ENCODE assay signal across 22 cellular contexts in the genomic region with DNA sequence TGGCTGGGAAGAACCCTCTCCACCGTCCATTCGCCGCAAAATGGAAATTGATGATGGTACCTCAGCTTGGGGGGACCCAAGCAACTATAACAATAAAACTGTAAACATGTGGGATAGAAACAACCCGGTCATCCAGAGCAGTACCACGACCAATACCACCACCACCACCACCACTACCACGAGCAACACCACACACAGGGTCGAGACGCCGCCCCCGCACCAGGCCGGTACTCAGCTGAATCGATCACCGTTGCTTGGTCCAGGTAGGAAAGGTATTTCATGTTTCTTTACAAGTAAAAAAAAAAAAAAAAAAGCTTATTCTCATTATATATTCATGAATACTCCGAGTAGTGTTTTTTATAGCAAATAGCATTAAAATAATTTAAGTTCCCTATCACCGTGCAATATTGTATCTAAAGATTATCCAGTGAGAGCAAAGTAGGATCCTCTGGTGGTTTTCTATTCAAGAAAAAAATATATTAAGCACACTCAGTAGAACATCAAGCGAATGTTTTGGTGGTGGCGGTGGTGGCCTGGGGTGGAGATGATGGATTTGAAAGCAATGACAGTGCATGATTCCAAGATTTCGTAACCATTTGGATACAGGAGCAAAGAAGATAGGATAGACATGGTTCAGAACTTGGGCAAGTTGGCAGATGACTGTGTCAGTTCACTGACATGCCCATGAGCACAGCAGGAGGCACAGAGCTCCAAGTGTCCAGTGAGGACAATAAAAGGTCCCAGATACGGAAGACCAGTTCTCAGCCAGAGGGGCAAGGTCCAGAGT.
A peak's percentile ranks its signal among the peaks of the same experiment; 100 is the strongest.
DNase-seq lines count a peak whose midpoint lies in the region; ATAC-seq and TF ChIP-seq lines count a peak whose summit lies in the region.
"Had no signal": no experiment of that assay in that cellular context is flagged by ENCODE, and none has a peak within 500 bp of the region (broad histone marks: within the 10 kb centered on the region; RNA-seq: fewer than 3 reads in every experiment).

No MANE protein-coding gene starts in this region.

- 86% methylated on average over 19 of the region's 19 CpGs for WGBS in esophagus muscularis mucosa

- DNase-seq in activated T-cell treated with anti-CD3 and anti-CD28 coated beads, Interleukin-2, amount 50 U/mL, for 24 hours: no peak
- DNase-seq in activated T-cell treated with anti-CD3 and anti-CD28 coated beads, Interleukin-2, amount 50 U/mL, for 1 hour: no peak
- DNase-seq in CD8-positive, alpha-beta memory T cell: no peak
- DNase-seq in esophagus muscularis mucosa (ENCODE audit: extremely low spot score) (peak; percentile 17), A673 (ENCODE audit: low spot score) (no peak), substantia nigra (lab: John Stamatoyannopoulos, UW) (no peak)
- DNase-seq in activated CD8-positive, alpha-beta T cell treated with anti-CD3 and anti-CD28 coated beads, Interleukin-2, amount 10 ng/mL, durations not matched to agents 7 days and 5 days: no peak
- DNase-seq: AML-193, DMS 273 treated with DMSO at 0.1 percent for 48 hours, DMS79 treated with DMSO at 0.1 percent for 48 hours, H7, Kasumi-1, NCI-H1417, NCI-H187, NCI-H446 treated with DMSO at 0.1 percent for 48 hours, NCI-H526 treated with DMSO at 0.1 percent for 48 hours, SHP77 had no signal

- no peak for TF ChIP-seq EP300 in esophagus muscularis mucosa (IDR thresholded peaks at IDR 0.05)

- H3K36me3 ChIP-seq in CD8-positive, alpha-beta memory T cell (ENCODE audit: insufficient read depth, low read length): peaks cover 38% of the 10 kb centered on the region
- peaks cover 17 to 69% (median 54%) of the 10 kb centered on the region in 4 donors for H3K36me3 ChIP-seq in esophagus muscularis mucosa
- peaks cover 33 to 46% (median 38%) of the 10 kb centered on the region in 3 donors for H3K36me3 ChIP-seq in skeletal muscle tissue (ENCODE audit: control insufficient read depth in 3 of 3, insufficient read depth in 3 of 3, low read length in 3 of 3)
- peaks cover 22% of the 10 kb centered on the region for H3K36me3 ChIP-seq in A673 (ENCODE audit: insufficient read depth, low read length, poor library complexity, severe bottlenecking)

- no peaks in the 10 kb centered on the region for H3K27me3 Mint-ChIP-seq in activated T-cell treated with anti-CD3 and anti-CD28 coated beads, Interleukin-2, amount 50 U/mL, for 24 hours
- H3K27me3 Mint-ChIP-seq in CD8-positive, alpha-beta memory T cell: peaks cover 0 to 8% of the 10 kb centered on the region in 2 donors
- no peaks in the 10 kb centered on the region for H3K27me3 Mint-ChIP-seq in activated CD8-positive, alpha-beta T cell treated with anti-CD3 and anti-CD28 coated beads, Interleukin-2, amount 10 ng/mL, durations not matched to agents 7 days and 5 days (ENCODE audit: low read depth)

- peaks cover 6% of the 10 kb centered on the region for H3K4me1 ChIP-seq in CD8-positive, alpha-beta memory T cell (ENCODE audit: insufficient read depth, low read length)
- H3K4me1 ChIP-seq in esophagus muscularis mucosa (peaks cover 5 to 27% (median 11%) of the 10 kb centered on the region in 4 donors), skeletal muscle tissue (ENCODE audit: control insufficient read depth in 3 of 3, insufficient read depth in 3 of 3, low read length in 3 of 3) (peaks cover 14 to 27% (median 25%) of the 10 kb centered on the region in 3 donors), A673 (ENCODE audit: insufficient read depth, low read length, poor library complexity, severe bottlenecking) (peaks cover 16% of the 10 kb centered on the region)

- no peak for ATAC-seq in activated CD8-positive, alpha-beta T cell treated with anti-CD3 and anti-CD28 coated beads, Interleukin-2, amount 10 ng/mL, durations not matched to agents 7 days and 5 days
- ATAC-seq: GM12878 had no signal

- no peak overlapping the region for H3K4me3 ChIP-seq in CD8-positive, alpha-beta memory T cell (ENCODE audit: low read length)
- no peak overlapping the region for H3K4me3 ChIP-seq in esophagus muscularis mucosa
- no peak overlapping the region for H3K4me3 ChIP-seq in skeletal muscle tissue (ENCODE audit: low read length in 3 of 3)
- H3K4me3 ChIP-seq in A673 (ENCODE audit: low read depth, low read length, poor library complexity, severe bottlenecking): no peak overlapping the region
- H3K4me3 ChIP-seq: GM12878, SK-N-MC had no signal

- TF ChIP-seq POLR2A in esophagus muscularis mucosa (IDR thresholded peaks at IDR 0.05; ENCODE audit: low read depth): no peak

- no TSS peak for BruUV-seq in A673 (replicated peaks; lab: Mats Ljungman, UMichigan)

- H3K27ac ChIP-seq in CD8-positive, alpha-beta memory T cell (ENCODE audit: low read depth, low read length): no peak overlapping the region
- no peak overlapping the region for H3K27ac ChIP-seq in esophagus muscularis mucosa (replicated peaks in 1 of 4)
- H3K27ac ChIP-seq in skeletal muscle tissue (ENCODE audit: low read depth, low read length): peak overlapping the region; percentile 10
- H3K27ac ChIP-seq in A673 (ENCODE audit: low read depth, low read length, poor library complexity, severe bottlenecking): no peak overlapping the region
- H3K27ac ChIP-seq in substantia nigra (ENCODE audit: low read depth, low read length, poor library complexity, severe bottlenecking): no peak overlapping the region
- H3K27ac ChIP-seq: 22Rv1, C4-2B, SK-N-MC had no signal

- H3K9ac ChIP-seq in skeletal muscle tissue (ENCODE audit: low read depth in 1 of 3, low read length in 3 of 3): no peak overlapping the region

- H3K9me3 Mint-ChIP-seq in activated T-cell treated with anti-CD3 and anti-CD28 coated beads, Interleukin-2, amount 50 U/mL, for 24 hours: no peaks in the 10 kb centered on the region
- no peaks in the 10 kb centered on the region for H3K9me3 Mint-ChIP-seq in CD8-positive, alpha-beta memory T cell
- H3K9me3 Mint-ChIP-seq in activated CD8-positive, alpha-beta T cell treated with anti-CD3 and anti-CD28 coated beads, Interleukin-2, amount 10 ng/mL, durations not matched to agents 7 days and 5 days (ENCODE audit: insufficient read depth): no peaks in the 10 kb centered on the region

- TF ChIP-seq CTCF in esophagus muscularis mucosa (IDR thresholded peaks at IDR 0.05): no peak
- no peak for TF ChIP-seq CTCF in A673 (conservative IDR thresholded peaks at IDR 0.05; ENCODE audit: low read depth, low read length)

- H3K36me3 Mint-ChIP-seq in activated T-cell treated with anti-CD3 and anti-CD28 coated beads, Interleukin-2, amount 50 U/mL, for 24 hours (ENCODE audit: low read depth): peaks cover 63% of the 10 kb centered on the region
- H3K36me3 Mint-ChIP-seq in CD8-positive, alpha-beta memory T cell: peaks cover 11 to 79% (median 29%) of the 10 kb centered on the region in 3 donors
- peaks cover 32% of the 10 kb centered on the region for H3K36me3 Mint-ChIP-seq in activated CD8-positive, alpha-beta T cell treated with anti-CD3 and anti-CD28 coated beads, Interleukin-2, amount 10 ng/mL, durations not matched to agents 7 days and 5 days (ENCODE audit: low read depth)

- POLR2A ChIA-PET in CD8-positive, alpha-beta memory T cell (lab: Charles Lee): no interaction called here
- POLR2A ChIA-PET in A673 (lab: Charles Lee; ENCODE audit: low non-redundant PET): no interaction called here
- POLR2A ChIA-PET in activated CD8-positive, alpha-beta T cell treated with anti-CD3 and anti-CD28 coated beads, Interleukin-2, amount 10 ng/mL, durations not matched to agents 7 days and 5 days (lab: Charles Lee): interaction anchor here (0.6 kb wide), 1 partner anchor 1002 kb away, joined by 3 read pairs; no protein-coding TSS in a partner anchor

- peaks cover 22% of the 10 kb centered on the region for H3K4me1 Mint-ChIP-seq in activated T-cell treated with anti-CD3 and anti-CD28 coated beads, Interleukin-2, amount 50 U/mL, for 24 hours (ENCODE audit: low read depth)
- peaks cover 22 to 36% (median 26%) of the 10 kb centered on the region in 3 donors for H3K4me1 Mint-ChIP-seq in CD8-positive, alpha-beta memory T cell
- H3K4me1 Mint-ChIP-seq in activated CD8-positive, alpha-beta T cell treated with anti-CD3 and anti-CD28 coated beads, Interleukin-2, amount 10 ng/mL, durations not matched to agents 7 days and 5 days (ENCODE audit: low read depth): peaks cover 7% of the 10 kb centered on the region

- CTCF ChIA-PET in CD8-positive, alpha-beta memory T cell (lab: Charles Lee): no interaction called here
- CTCF ChIA-PET in A673 (lab: Charles Lee): no interaction called here
- CTCF ChIA-PET in activated CD8-positive, alpha-beta T cell treated with anti-CD3 and anti-CD28 coated beads, Interleukin-2, amount 10 ng/mL, durations not matched to agents 7 days and 5 days (lab: Charles Lee): no interaction called here

- peak overlapping the region; percentile 19 for H3K27ac Mint-ChIP-seq in activated T-cell treated with anti-CD3 and anti-CD28 coated beads, Interleukin-2, amount 50 U/mL, for 24 hours
- peak overlapping the region in 7 of 8 donors; percentile 1 to 83 (median 17) for H3K27ac Mint-ChIP-seq in CD8-positive, alpha-beta memory T cell
- H3K27ac Mint-ChIP-seq in activated CD8-positive, alpha-beta T cell treated with anti-CD3 and anti-CD28 coated beads, Interleukin-2, amount 10 ng/mL, durations not matched to agents 7 days and 5 days: no peak overlapping the region

- H3K4me3 Mint-ChIP-seq in activated T-cell treated with anti-CD3 and anti-CD28 coated beads, Interleukin-2, amount 50 U/mL, for 24 hours: no peak overlapping the region
- peak overlapping the region in 1 of 7 donors; percentile 65 for H3K4me3 Mint-ChIP-seq in CD8-positive, alpha-beta memory T cell
- no peak overlapping the region for H3K4me3 Mint-ChIP-seq in activated CD8-positive, alpha-beta T cell treated with anti-CD3 and anti-CD28 coated beads, Interleukin-2, amount 10 ng/mL, durations not matched to agents 7 days and 5 days

- H3K9me3 ChIP-seq in CD8-positive, alpha-beta memory T cell (ENCODE audit: low read length): no peaks in the 10 kb centered on the region
- no peaks in the 10 kb centered on the region for H3K9me3 ChIP-seq in esophagus muscularis mucosa
- no peaks in the 10 kb centered on the region for H3K9me3 ChIP-seq in skeletal muscle tissue (ENCODE audit: control insufficient read depth in 3 of 3, low read length in 3 of 3)
- no peaks in the 10 kb centered on the region for H3K9me3 ChIP-seq in A673 (ENCODE audit: low read depth, low read length, poor library complexity, severe bottlenecking)

- no peaks in the 10 kb centered on the region for H3K27me3 ChIP-seq in CD8-positive, alpha-beta memory T cell (ENCODE audit: insufficient read depth, low read length, poor library complexity, severe bottlenecking)
- H3K27me3 ChIP-seq in esophagus muscularis mucosa (no peaks in the 10 kb centered on the region), skeletal muscle tissue (ENCODE audit: control insufficient read depth in 3 of 3, insufficient read depth in 3 of 3, low read length in 3 of 3) (no peaks in the 10 kb centered on the region), A673 (replicated peaks; ENCODE audit: insufficient read depth, low read depth, low read length, poor library complexity) (no peaks in the 10 kb centered on the region)

- intact Hi-C loops in esophagus muscularis mucosa (cut with DNase I) (no loop called here), A673 (cut with micrococcal nuclease; ENCODE audit: unreplicated experiment) (no loop called here)
